In genomic region chr2:64922482-64923384, GRCh38 we compare ENCODE assay signal across 1 cellular context.
TF ChIP-seq lines count a peak whose summit lies in the region.

No MANE protein-coding gene starts in this region.

TF ChIP-seq in HepG2, 621 proteins besides CTCF, POLR2A, EP300 and RAD21 (continued from another document and continues in another):
- TF ChIP-seq GMEB2 (CRISPR knock-in tag; IDR thresholded peaks at IDR 0.05; ENCODE audit: low read depth) (0 out of 2 replicates have a peak, but pooled peaks have one; percentile 17), ADNP (CRISPR knock-in tag; IDR thresholded peaks at IDR 0.05) (peak; percentile 60; the same call in 1 of the 2 replicates), ZNF724P (CRISPR knock-in tag; IDR thresholded peaks at IDR 0.05; ENCODE audit: borderline replicate concordance) (no peak), PRPF4 (IDR thresholded peaks at IDR 0.05; ENCODE audit: low read depth, low read length, poor library complexity, severe bottlenecking) (no peak), SUZ12 (IDR thresholded peaks at IDR 0.05; ENCODE audit: low read depth, low read length) (no peak), HDAC1 (CRISPR knock-in tag; IDR thresholded peaks at IDR 0.05) (peak; percentile 80), ELF3 (CRISPR knock-in tag; IDR thresholded peaks at IDR 0.05) (0 out of 2 replicates have a peak, but pooled peaks have one; percentile 45), ARID4A (CRISPR knock-in tag; IDR thresholded peaks at IDR 0.05; ENCODE audit: borderline replicate concordance) (peak; percentile 12; the same call in 1 of the 2 replicates), TBP (CRISPR knock-in tag; IDR thresholded peaks at IDR 0.05) (no peak), ZFP90 (CRISPR knock-in tag; IDR thresholded peaks at IDR 0.05; ENCODE audit: borderline replicate concordance) (no peak; the same call in 1 of the 2 replicates), ZNF790 (CRISPR knock-in tag; IDR thresholded peaks at IDR 0.05; ENCODE audit: borderline replicate concordance) (no peak), GATAD2A (CRISPR knock-in tag; IDR thresholded peaks at IDR 0.05) (peak; percentile 91), YEATS2 (CRISPR knock-in tag; IDR thresholded peaks at IDR 0.05; ENCODE audit: borderline replicate concordance) (no peak), MIER3 (CRISPR knock-in tag; IDR thresholded peaks at IDR 0.05; ENCODE audit: borderline replicate concordance) (peak; percentile 24; the same call in 1 of the 2 replicates), ATF6 (CRISPR knock-in tag; conservative IDR thresholded peaks at IDR 0.05) (no peak), SP4 (CRISPR knock-in tag; IDR thresholded peaks at IDR 0.05) (no peak), PAF1 (CRISPR knock-in tag; IDR thresholded peaks at IDR 0.05) (no peak), ZBTB33 (CRISPR knock-in tag; IDR thresholded peaks at IDR 0.05) (no peak), ZNF660 (CRISPR knock-in tag; IDR thresholded peaks at IDR 0.05; ENCODE audit: borderline replicate concordance, low read depth) (no peak), EZH2 (conservative IDR thresholded peaks at IDR 0.05; ENCODE audit: low read depth, low read length) (no peak), SAP130 (CRISPR knock-in tag; IDR thresholded peaks at IDR 0.05; ENCODE audit: low read depth) (peak; percentile 61), ZBTB1 (CRISPR knock-in tag; IDR thresholded peaks at IDR 0.05; ENCODE audit: borderline replicate concordance) (no peak), MXD4 (CRISPR knock-in tag; IDR thresholded peaks at IDR 0.05) (no peak), RXRA (CRISPR knock-in tag; IDR thresholded peaks at IDR 0.05) (peak; percentile 98), ESRRA (CRISPR knock-in tag; IDR thresholded peaks at IDR 0.05; ENCODE audit: low read depth) (peak; percentile 72; the same call in 1 of the 2 replicates), ZNF512 (CRISPR knock-in tag; IDR thresholded peaks at IDR 0.05) (no peak), EHMT2 (IDR thresholded peaks at IDR 0.05; ENCODE audit: borderline replicate concordance, low read depth, low read length) (peak; percentile 89; the same call in 1 of the 2 replicates), ZNF496 (CRISPR knock-in tag; IDR thresholded peaks at IDR 0.05; ENCODE audit: insufficient replicate concordance) (no peak), CERS6 (CRISPR knock-in tag; IDR thresholded peaks at IDR 0.05) (no peak), ZNF746 (CRISPR knock-in tag; IDR thresholded peaks at IDR 0.05) (peak; percentile 30; the same call in 1 of the 2 replicates), ZNF225 (CRISPR knock-in tag; IDR thresholded peaks at IDR 0.05) (no peak), ISL2 (CRISPR knock-in tag; IDR thresholded peaks at IDR 0.05) (peak; percentile 78), EED (CRISPR knock-in tag; IDR thresholded peaks at IDR 0.05) (no peak), KDM3A (CRISPR knock-in tag; IDR thresholded peaks at IDR 0.05; ENCODE audit: low read depth) (no peak; the same call in 1 of the 2 replicates), GTF2F1 (IDR thresholded peaks at IDR 0.05; ENCODE audit: low read length) (no peak), MZF1 (CRISPR knock-in tag; IDR thresholded peaks at IDR 0.05; ENCODE audit: borderline replicate concordance) (no peak), TP53 (CRISPR knock-in tag; conservative IDR thresholded peaks at IDR 0.05) (no peak), HINFP (CRISPR knock-in tag; IDR thresholded peaks at IDR 0.05; ENCODE audit: low read depth) (no peak), ZNF550 (CRISPR knock-in tag; IDR thresholded peaks at IDR 0.05; ENCODE audit: borderline replicate concordance) (no peak), FOXM1 (CRISPR knock-in tag; IDR thresholded peaks at IDR 0.05) (no peak), MYNN (CRISPR knock-in tag; IDR thresholded peaks at IDR 0.05; ENCODE audit: low read depth) (no peak), HOXA7 (CRISPR knock-in tag; IDR thresholded peaks at IDR 0.05) (no peak), MAX (IDR thresholded peaks at IDR 0.05) (peak; percentile 59), ZNF543 (CRISPR knock-in tag; IDR thresholded peaks at IDR 0.05) (peak; percentile 33; the same call in 1 of the 2 replicates), SNAPC2 (CRISPR knock-in tag; IDR thresholded peaks at IDR 0.05) (no peak), CCDC6 (CRISPR knock-in tag; IDR thresholded peaks at IDR 0.05) (0 out of 2 replicates have a peak, but pooled peaks have one; percentile 21), NR2F2 (IDR thresholded peaks at IDR 0.05; ENCODE audit: borderline replicate concordance, low read depth) (peak; percentile 81), ZBTB3 (CRISPR knock-in tag; IDR thresholded peaks at IDR 0.05; ENCODE audit: borderline replicate concordance, low read depth) (no peak), ZNF331 (CRISPR knock-in tag; IDR thresholded peaks at IDR 0.05) (no peak; the same call in 1 of the 2 replicates), POGK (CRISPR knock-in tag; conservative IDR thresholded peaks at IDR 0.05) (no peak), MEIS1 (CRISPR knock-in tag; IDR thresholded peaks at IDR 0.05; ENCODE audit: borderline replicate concordance) (no peak), ZNF709 (CRISPR knock-in tag; IDR thresholded peaks at IDR 0.05) (no peak), MAFK (conservative IDR thresholded peaks at IDR 0.05 in 1 of 2, IDR thresholded peaks at IDR 0.05 in 1 of 2; ENCODE audit: low read length in 2 of 2) (no peak), U2AF2 (IDR thresholded peaks at IDR 0.05; ENCODE audit: low read depth, low read length) (no peak), HCFC1 (IDR thresholded peaks at IDR 0.05; ENCODE audit: low read depth, low read length) (no peak; the same call in 1 of the 2 replicates), RBFOX2 (IDR thresholded peaks at IDR 0.05; ENCODE audit: low read depth, low read length) (no peak), HOXD1 (CRISPR knock-in tag; IDR thresholded peaks at IDR 0.05) (no peak; the same call in 1 of the 2 replicates), ZNF616 (CRISPR knock-in tag; IDR thresholded peaks at IDR 0.05; ENCODE audit: low read depth) (no peak)
